In genomic region chr12:45849289-45849688, GRCh38 we compare ENCODE assay signal across 23 cellular contexts.
"Had no signal": no experiment of that assay in that cellular context is flagged by ENCODE, and none has a peak within 500 bp of the region (broad histone marks: within the 10 kb centered on the region; RNA-seq: fewer than 3 reads in every experiment).

No MANE protein-coding gene starts in this region.

- ATAC-seq: esophagus mucosa; left cardiac atrium; left lung; naive thymus-derived CD4-positive, alpha-beta T cell; sciatic nerve; stimulated activated naive CD8-positive, alpha-beta T cell treated with anti-CD3 and anti-CD28 coated beads, Interleukin-15, amount 100 ng/mL, for 72 hours had no signal

- H3K4me3 ChIP-seq: dorsolateral prefrontal cortex, left lung, neural progenitor cell, prostate gland, right atrium auricular region, smooth muscle cell, suprapubic skin, vagina had no signal

- DNase-seq: dorsolateral prefrontal cortex; effector CD4-positive, alpha-beta T cell; head of caudate nucleus; left cardiac atrium; left lung; mesendoderm; midbrain; naive thymus-derived CD4-positive, alpha-beta T cell; stimulated activated CD4-positive, alpha-beta T cell treated with anti-CD3 and anti-CD28 coated beads, Interleukin-12 subunit alpha, Interleukin-12 subunit beta, amount 100 ng/mL, for 4 hours; stimulated activated CD4-positive, alpha-beta T cell treated with anti-CD3 and anti-CD28 coated beads, Interleukin-1b, Interleukin-23, amount 100 ng/mL, for 48 hours; stimulated activated CD4-positive, alpha-beta T cell treated with anti-CD3 and anti-CD28 coated beads, Interleukin-4, amount 100 ng/mL, for 1 hour; stimulated activated CD8-positive, alpha-beta memory T cell treated with anti-CD3 and anti-CD28 coated beads, Interleukin-4, amount 100 ng/mL, for 48 hours; stimulated activated naive CD4-positive, alpha-beta T cell; stimulated activated naive CD8-positive, alpha-beta T cell treated with anti-CD3 and anti-CD28 coated beads, Interleukin-15, amount 100 ng/mL, for 72 hours; trophoblast cell had no signal
